ENCODE assay signal across 39 cellular contexts in the genomic region with DNA sequence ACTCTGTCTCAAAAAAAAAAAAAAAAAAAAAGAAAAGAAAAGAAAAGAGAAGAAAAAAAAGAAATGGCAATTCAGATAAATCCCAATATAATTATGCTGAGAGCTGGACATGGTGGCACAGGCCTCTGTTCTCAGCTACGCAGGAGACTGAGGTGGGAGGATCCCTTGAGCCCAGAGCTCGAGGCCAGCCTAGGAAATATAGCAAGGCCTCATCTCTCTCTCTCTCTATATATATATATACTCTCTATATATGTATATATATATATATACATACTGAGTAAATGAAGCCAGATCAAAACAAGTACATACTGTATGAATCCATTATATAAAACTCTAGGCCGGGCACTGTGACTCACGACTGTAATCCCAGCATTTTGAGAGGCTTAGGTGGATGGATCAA. TPM values are rescaled to one million over a fixed set of nuclear protein-coding genes. Genes with fewer than 3 reads are reported as not detected.
"Had no signal": no experiment of that assay in that cellular context is flagged by ENCODE, and none has a peak within 500 bp of the region (broad histone marks: within the 10 kb centered on the region; RNA-seq: fewer than 3 reads in every experiment).

No MANE protein-coding gene starts in this region.

- H3K9me3 ChIP-seq: adrenal gland, ascending aorta, body of pancreas, breast epithelium had no signal

- H3K9me3 Mint-ChIP-seq: activated naive CD4-positive, alpha-beta T cell treated with anti-CD3 and anti-CD28 coated beads, Interleukin-2, amount 10 ng/mL, durations not matched to agents 7 days and 5 days; activated naive CD4-positive, alpha-beta T cell treated with anti-CD3 and anti-CD28 coated beads, Interleukin-2, amount 50 U/mL, for 24 hours; activated naive CD4-positive, alpha-beta T cell treated with anti-CD3 and anti-CD28 coated beads, Interleukin-2, amount 50 U/mL, for 72 hours; activated naive CD8-positive, alpha-beta T cell treated with anti-CD3 and anti-CD28 coated beads, Interleukin-2, amount 10 ng/mL, durations not matched to agents 7 days and 5 days; activated naive CD8-positive, alpha-beta T cell treated with anti-CD3 and anti-CD28 coated beads, Interleukin-2, amount 50 U/mL, for 24 hours; activated T-cell treated with anti-CD3 and anti-CD28 coated beads, Interleukin-2, amount 50 U/mL, for 24 hours; activated T-cell treated with anti-CD3 and anti-CD28 coated beads, Interleukin-2, amount 50 U/mL, for 4 hours; activated T-cell treated with anti-CD3 and anti-CD28 coated beads, Interleukin-2, amount 50 U/mL, for 72 hours; activated T-helper 1 cell treated with anti-CD3 and anti-CD28 coated beads, Interleukin-12 subunit alpha, Interleukin-12 subunit beta, Interleukin-2, Interleukin-4 antibody, amounts not matched to agents 30 ng/mL and 10 ng/mL and 1 ng/mL, durations not matched to agents 14 hours and 24 hours and 36 hours; activated T-helper 17 cell treated with anti-CD3 and anti-CD28 coated beads, Interleukin-2, amount 50 U/mL, for 72 hours; activated T-helper 2 cell treated with anti-CD3 and anti-CD28 coated beads, Interferon-gamma antibody, Interleukin-2, Interleukin-4, amounts not matched to agents 10 μg/mL and 5 μg/mL and 100 μg/mL, durations not matched to agents 14 hours and 24 hours and 36 hours; central memory CD8-positive, alpha-beta T cell had no signal

- H3K4me1 Mint-ChIP-seq: activated naive CD4-positive, alpha-beta T cell treated with anti-CD3 and anti-CD28 coated beads, Interleukin-2, amount 10 ng/mL, durations not matched to agents 7 days and 5 days; activated naive CD4-positive, alpha-beta T cell treated with anti-CD3 and anti-CD28 coated beads, Interleukin-2, amount 50 U/mL, for 24 hours; activated naive CD8-positive, alpha-beta T cell treated with anti-CD3 and anti-CD28 coated beads, Interleukin-2, amount 10 ng/mL, durations not matched to agents 7 days and 5 days; activated naive CD8-positive, alpha-beta T cell treated with anti-CD3 and anti-CD28 coated beads, Interleukin-2, amount 50 U/mL, for 24 hours; activated T-helper 17 cell treated with anti-CD3 and anti-CD28 coated beads, Interleukin-2, amount 50 U/mL, for 72 hours; central memory CD8-positive, alpha-beta T cell had no signal

- DNase-seq: activated effector memory CD4-positive, alpha-beta T cell treated with anti-CD3 and anti-CD28 coated beads, Interleukin-2, amount 50 U/mL, for 16 hours; activated effector memory CD4-positive, alpha-beta T cell treated with Interleukin-2 at 50 U/mL for 16 hours; activated gamma-delta T cell; activated gamma-delta T cell treated with Interleukin-2 at 50 U/mL for 16 hours; activated naive CD4-positive, alpha-beta T cell; activated naive CD4-positive, alpha-beta T cell treated with anti-CD3 and anti-CD28 coated beads, Interleukin-2, amount 10 ng/mL, durations not matched to agents 7 days and 5 days; activated naive CD4-positive, alpha-beta T cell treated with anti-CD3 and anti-CD28 coated beads, Interleukin-2, amount 50 U/mL, for 16 hours; activated naive CD4-positive, alpha-beta T cell treated with Interleukin-2 at 50 U/mL for 16 hours; activated naive CD8-positive, alpha-beta T cell treated with anti-CD3 and anti-CD28 coated beads for 36 hours; activated naive CD8-positive, alpha-beta T cell treated with anti-CD3 and anti-CD28 coated beads, Interleukin-2, amount 10 ng/mL, durations not matched to agents 7 days and 5 days; activated naive CD8-positive, alpha-beta T cell treated with anti-CD3 and anti-CD28 coated beads, Interleukin-2, amount 50 U/mL, for 24 hours; activated T-cell treated with anti-CD3 and anti-CD28 coated beads for 4 hours; activated T-cell treated with anti-CD3 and anti-CD28 coated beads, Interleukin-2, amount 50 U/mL, for 1 hour; activated T-cell treated with anti-CD3 and anti-CD28 coated beads, Interleukin-2, amount 50 U/mL, for 24 hours; activated T-cell treated with anti-CD3 and anti-CD28 coated beads, Interleukin-2, amount 50 U/mL, for 4 hours; activated T-cell treated with anti-CD3 and anti-CD28 coated beads, Interleukin-2, amount 50 U/mL, for 48 hours; activated T-cell treated with anti-CD3 and anti-CD28 coated beads, Interleukin-2, amount 50 U/mL, for 72 hours; amniotic stem cell; amygdala; anterior cingulate cortex; aorta; body of pancreas; brain microvascular endothelial cell; caudate nucleus; central memory CD4-positive, alpha-beta T cell; cerebellar nuclear complex had no signal

- H3K27me3 ChIP-seq: adrenal gland, ascending aorta, body of pancreas, brain microvascular endothelial cell, breast epithelium, cardiac muscle cell had no signal

- H3K27ac Mint-ChIP-seq: activated naive CD4-positive, alpha-beta T cell treated with anti-CD3 and anti-CD28 coated beads, Interleukin-2, amount 10 ng/mL, durations not matched to agents 7 days and 5 days; activated naive CD4-positive, alpha-beta T cell treated with anti-CD3 and anti-CD28 coated beads, Interleukin-2, amount 50 U/mL, for 24 hours; activated naive CD4-positive, alpha-beta T cell treated with anti-CD3 and anti-CD28 coated beads, Interleukin-2, amount 50 U/mL, for 72 hours; activated naive CD8-positive, alpha-beta T cell; activated naive CD8-positive, alpha-beta T cell treated with anti-CD3 and anti-CD28 coated beads for 36 hours; activated naive CD8-positive, alpha-beta T cell treated with anti-CD3 and anti-CD28 coated beads, Interleukin-2, amount 10 ng/mL, durations not matched to agents 7 days and 5 days; activated naive CD8-positive, alpha-beta T cell treated with anti-CD3 and anti-CD28 coated beads, Interleukin-2, amount 50 U/mL, for 24 hours; activated T-cell treated with anti-CD3 and anti-CD28 coated beads, Interleukin-2, amount 50 U/mL, for 24 hours; activated T-cell treated with anti-CD3 and anti-CD28 coated beads, Interleukin-2, amount 50 U/mL, for 72 hours; activated T-helper 1 cell treated with anti-CD3 and anti-CD28 coated beads, Interleukin-12 subunit alpha, Interleukin-12 subunit beta, Interleukin-2, Interleukin-4 antibody, amounts not matched to agents 30 ng/mL and 10 ng/mL and 1 ng/mL, durations not matched to agents 14 hours and 24 hours and 36 hours; activated T-helper 17 cell treated with anti-CD3 and anti-CD28 coated beads, Interleukin-2, amount 50 U/mL, for 72 hours; activated T-helper 2 cell treated with anti-CD3 and anti-CD28 coated beads, Interferon-gamma antibody, Interleukin-2, Interleukin-4, amounts not matched to agents 10 μg/mL and 5 μg/mL and 100 μg/mL, durations not matched to agents 14 hours and 24 hours and 36 hours; brain had no signal

- H3K4me1 ChIP-seq: ascending aorta, body of pancreas, breast epithelium had no signal

- H3K36me3 Mint-ChIP-seq: activated naive CD4-positive, alpha-beta T cell treated with anti-CD3 and anti-CD28 coated beads, Interleukin-2, amount 10 ng/mL, durations not matched to agents 7 days and 5 days; activated naive CD4-positive, alpha-beta T cell treated with anti-CD3 and anti-CD28 coated beads, Interleukin-2, amount 50 U/mL, for 24 hours; activated naive CD4-positive, alpha-beta T cell treated with anti-CD3 and anti-CD28 coated beads, Interleukin-2, amount 50 U/mL, for 72 hours; activated naive CD8-positive, alpha-beta T cell; activated naive CD8-positive, alpha-beta T cell treated with anti-CD3 and anti-CD28 coated beads for 36 hours; activated naive CD8-positive, alpha-beta T cell treated with anti-CD3 and anti-CD28 coated beads, Interleukin-2, amount 10 ng/mL, durations not matched to agents 7 days and 5 days; brain had no signal

- H3K4me3 Mint-ChIP-seq: activated naive CD4-positive, alpha-beta T cell treated with anti-CD3 and anti-CD28 coated beads, Interleukin-2, amount 10 ng/mL, durations not matched to agents 7 days and 5 days; activated naive CD4-positive, alpha-beta T cell treated with anti-CD3 and anti-CD28 coated beads, Interleukin-2, amount 50 U/mL, for 24 hours; activated naive CD8-positive, alpha-beta T cell; activated naive CD8-positive, alpha-beta T cell treated with anti-CD3 and anti-CD28 coated beads for 36 hours; activated naive CD8-positive, alpha-beta T cell treated with anti-CD3 and anti-CD28 coated beads, Interleukin-2, amount 10 ng/mL, durations not matched to agents 7 days and 5 days; activated naive CD8-positive, alpha-beta T cell treated with anti-CD3 and anti-CD28 coated beads, Interleukin-2, amount 50 U/mL, for 24 hours; activated T-cell treated with anti-CD3 and anti-CD28 coated beads, Interleukin-2, amount 50 U/mL, for 24 hours; activated T-cell treated with anti-CD3 and anti-CD28 coated beads, Interleukin-2, amount 50 U/mL, for 4 hours; activated T-cell treated with anti-CD3 and anti-CD28 coated beads, Interleukin-2, amount 50 U/mL, for 72 hours; activated T-helper 1 cell treated with anti-CD3 and anti-CD28 coated beads, Interleukin-12 subunit alpha, Interleukin-12 subunit beta, Interleukin-2, Interleukin-4 antibody, amounts not matched to agents 30 ng/mL and 10 ng/mL and 1 ng/mL, durations not matched to agents 14 hours and 24 hours and 36 hours; activated T-helper 17 cell treated with anti-CD3 and anti-CD28 coated beads, Interleukin-2, amount 50 U/mL, for 72 hours; brain; central memory CD8-positive, alpha-beta T cell had no signal

- H3K36me3 ChIP-seq: adrenal gland, ascending aorta, brain microvascular endothelial cell, breast epithelium, cardiac muscle cell had no signal

- H3K4me3 ChIP-seq: adrenal gland, ascending aorta, body of pancreas, breast epithelium, cardiac muscle cell had no signal

- H3K27ac ChIP-seq: adrenal gland, ascending aorta, body of pancreas, brain microvascular endothelial cell, breast epithelium, cardiac muscle cell had no signal

RNA-seq across cellular contexts. Expression of a gene that starts 30.6 kb away (rescaled TPM):
- total RNA-seq: activated naive CD4-positive, alpha-beta T cell treated with anti-CD3 and anti-CD28 coated beads, Interleukin-2, amount 50 U/mL, for 72 hours; activated naive CD8-positive, alpha-beta T cell treated with anti-CD3 and anti-CD28 coated beads, Interleukin-2, amount 10 ng/mL, durations not matched to agents 7 days and 5 days; activated T-helper 1 cell treated with anti-CD3 and anti-CD28 coated beads, Interleukin-12 subunit alpha, Interleukin-12 subunit beta, Interleukin-2, Interleukin-4 antibody, amounts not matched to agents 30 ng/mL and 10 ng/mL and 1 ng/mL, durations not matched to agents 14 hours and 24 hours and 36 hours; activated T-helper 17 cell treated with anti-CD3 and anti-CD28 coated beads, Interleukin-2, amount 50 U/mL, for 72 hours; activated T-helper 2 cell treated with anti-CD3 and anti-CD28 coated beads, Interferon-gamma antibody, Interleukin-2, Interleukin-4, amounts not matched to agents 10 μg/mL and 5 μg/mL and 100 μg/mL, durations not matched to agents 14 hours and 24 hours and 36 hours; ascending aorta; body of pancreas; bronchial epithelial cell had no signal
